In genomic region chr12:70403827-70404226, GRCh38 we compare ENCODE assay signal across 8 cellular contexts.
"Had no signal": no experiment of that assay in that cellular context is flagged by ENCODE, and none has a peak within 500 bp of the region (broad histone marks: within the 10 kb centered on the region; RNA-seq: fewer than 3 reads in every experiment).

No MANE protein-coding gene starts in this region.

- DNase-seq: GDM1, GF-D8 had no signal

- H3K4me3 ChIP-seq: GM12878 had no signal

- ATAC-seq: GM12878 had no signal

- FAIRE-seq: G401.6, GM12878, GM12891, GM12892, GM18507, GM19239 had no signal
